In the genomic region with DNA sequence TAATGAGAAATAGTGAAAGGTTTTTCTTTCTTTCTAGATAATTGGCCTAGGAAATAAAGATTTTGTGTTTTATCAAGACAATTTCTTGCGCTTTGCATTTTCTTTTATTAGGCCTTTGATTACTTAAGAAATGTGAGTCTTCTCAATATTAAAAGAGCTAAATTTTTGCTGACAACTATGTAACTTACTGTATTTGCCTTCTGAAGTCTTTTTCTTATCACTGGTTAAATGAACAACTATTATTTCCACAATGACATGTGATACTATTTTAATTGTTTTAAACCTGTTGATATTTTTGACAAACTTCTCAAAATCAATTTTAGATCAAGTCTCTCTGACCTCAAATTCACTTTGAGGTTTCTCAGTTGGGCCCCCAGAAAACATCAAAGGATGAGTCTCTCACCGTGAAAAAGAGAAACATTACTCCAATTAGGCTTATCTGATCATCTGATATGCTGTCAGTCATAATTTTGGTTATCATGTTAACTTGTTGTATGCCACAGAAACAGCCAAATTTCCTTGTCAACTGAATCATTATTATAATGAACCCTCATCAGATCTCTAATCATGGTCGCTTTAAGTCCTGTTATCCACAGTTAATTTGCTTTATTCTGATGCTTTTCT, we compare ENCODE assay signal across 24 cellular contexts. TPM values are rescaled to one million over a fixed set of nuclear protein-coding genes. Genes with fewer than 3 reads are reported as not detected.
A peak's percentile ranks its signal among the peaks of the same experiment; 100 is the strongest.
DNase-seq lines count a peak whose midpoint lies in the region; ATAC-seq and TF ChIP-seq lines count a peak whose summit lies in the region.
"Had no signal": no experiment of that assay in that cellular context is flagged by ENCODE, and none has a peak within 500 bp of the region (broad histone marks: within the 10 kb centered on the region; RNA-seq: fewer than 3 reads in every experiment).

No MANE protein-coding gene starts in this region.

- peaks cover 3% of the 10 kb centered on the region for H3K36me3 Mint-ChIP-seq in activated CD4-positive, alpha-beta T cell treated with anti-CD3 and anti-CD28 coated beads for 36 hours (ENCODE audit: low read depth)
- peaks cover 25% of the 10 kb centered on the region for H3K36me3 Mint-ChIP-seq in activated naive CD8-positive, alpha-beta T cell treated with anti-CD3 and anti-CD28 coated beads, Interleukin-2, amount 10 ng/mL, durations not matched to agents 7 days and 5 days

- H3K9me3 Mint-ChIP-seq in activated CD4-positive, alpha-beta T cell treated with anti-CD3 and anti-CD28 coated beads for 36 hours (ENCODE audit: low read depth) = no peaks in the 10 kb centered on the region
- no peaks in the 10 kb centered on the region for H3K9me3 Mint-ChIP-seq in activated naive CD8-positive, alpha-beta T cell treated with anti-CD3 and anti-CD28 coated beads, Interleukin-2, amount 10 ng/mL, durations not matched to agents 7 days and 5 days
- H3K9me3 Mint-ChIP-seq: neural progenitor cell; stimulated activated naive B cell treated with anti-CD40 and anti-IgM and Interleukin-4, amounts not matched to agents 10 μg/mL and 1 μg/mL and 100 μg/mL, for 72 hours had no signal

- H3K36me3 ChIP-seq in OCI-LY3 (replicated peaks; ENCODE audit: low read depth, low read length) (peaks cover 23% of the 10 kb centered on the region), neutrophil (no peaks in the 10 kb centered on the region)
- H3K36me3 ChIP-seq: colonic mucosa, HAP-1, neural progenitor cell, transverse colon had no signal

- H3K4me3 Mint-ChIP-seq in activated CD4-positive, alpha-beta T cell treated with anti-CD3 and anti-CD28 coated beads for 36 hours = no peak overlapping the region
- H3K4me3 Mint-ChIP-seq in activated naive CD8-positive, alpha-beta T cell treated with anti-CD3 and anti-CD28 coated beads, Interleukin-2, amount 10 ng/mL, durations not matched to agents 7 days and 5 days = peak overlapping the region; percentile 70
- H3K4me3 Mint-ChIP-seq: neural progenitor cell; stimulated activated naive B cell treated with anti-CD40 and anti-IgM and Interleukin-4, amounts not matched to agents 10 μg/mL and 1 μg/mL and 100 μg/mL, for 72 hours had no signal

- H3K4me3 ChIP-seq in OCI-LY3 (ENCODE audit: low read length) (no peak overlapping the region), neutrophil (ENCODE audit: low read depth in 1 of 2, low read length in 1 of 2) (no peak overlapping the region)
- H3K4me3 ChIP-seq: colonic mucosa, HAP-1, neural progenitor cell, transverse colon had no signal

- H3K27me3 ChIP-seq in OCI-LY3 (ENCODE audit: low read depth, low read length) (no peaks in the 10 kb centered on the region), neutrophil (no peaks in the 10 kb centered on the region)
- H3K27me3 ChIP-seq: colonic mucosa, foreskin keratinocyte, neural progenitor cell, transverse colon had no signal

- CTCF ChIA-PET in activated CD4-positive, alpha-beta T cell treated with anti-CD3 and anti-CD28 coated beads for 36 hours (lab: Charles Lee) = interaction anchor here (1.0 to 2.0 kb wide), 5 partner anchors 12 to 50 kb away, joined by 3 to 5 read pairs (median 3); no protein-coding TSS in a partner anchor

- peaks cover 74% of the 10 kb centered on the region for H4K20me1 ChIP-seq in OCI-LY3 (ENCODE audit: insufficient read depth, low read length)

- H3K27me3 Mint-ChIP-seq in activated CD4-positive, alpha-beta T cell treated with anti-CD3 and anti-CD28 coated beads for 36 hours = no peaks in the 10 kb centered on the region
- H3K27me3 Mint-ChIP-seq in activated naive CD8-positive, alpha-beta T cell treated with anti-CD3 and anti-CD28 coated beads, Interleukin-2, amount 10 ng/mL, durations not matched to agents 7 days and 5 days = no peaks in the 10 kb centered on the region
- H3K27me3 Mint-ChIP-seq: stimulated activated naive B cell treated with anti-CD40 and anti-IgM and Interleukin-4, amounts not matched to agents 10 μg/mL and 1 μg/mL and 100 μg/mL, for 72 hours had no signal

- intact Hi-C loops in activated CD4-positive, alpha-beta T cell treated with anti-CD3 and anti-CD28 coated beads for 36 hours (cut with DNase I, micrococcal nuclease) = no loop called here

- H3K27ac Mint-ChIP-seq in activated CD4-positive, alpha-beta T cell treated with anti-CD3 and anti-CD28 coated beads for 36 hours = peak overlapping the region; percentile 40
- H3K27ac Mint-ChIP-seq in activated naive CD8-positive, alpha-beta T cell treated with anti-CD3 and anti-CD28 coated beads, Interleukin-2, amount 10 ng/mL, durations not matched to agents 7 days and 5 days = peak overlapping the region; percentile 21
- H3K27ac Mint-ChIP-seq: neural progenitor cell had no signal

- H3K27ac ChIP-seq in OCI-LY3 (ENCODE audit: low read length) (no peak overlapping the region), neutrophil (peak overlapping the region; percentile 64)
- H3K27ac ChIP-seq: colonic mucosa, foreskin keratinocyte, neural progenitor cell, transverse colon had no signal

- H2AFZ ChIP-seq in OCI-LY3 (ENCODE audit: low read depth, low read length) = no peak overlapping the region
- H2AFZ ChIP-seq: neural progenitor cell had no signal

- peaks cover 100% of the 10 kb centered on the region for H3K79me2 ChIP-seq in OCI-LY3 (ENCODE audit: low read length)

- H3K4me2 ChIP-seq in OCI-LY3 (ENCODE audit: low read length) = 0 out of 2 replicates have a peak overlapping the region, but pooled peaks have one; percentile 21
- H3K4me2 ChIP-seq: neural progenitor cell had no signal

- no peaks in the 10 kb centered on the region for H3K9me3 ChIP-seq in OCI-LY3 (ENCODE audit: insufficient read depth, low read length)
- H3K9me3 ChIP-seq in neutrophil = no peaks in the 10 kb centered on the region
- H3K9me3 ChIP-seq: colonic mucosa, transverse colon had no signal

- no peak for TF ChIP-seq CTCF in OCI-LY3 (IDR thresholded peaks at IDR 0.05; ENCODE audit: low read depth, low read length)
- no peak for TF ChIP-seq CTCF in neutrophil (IDR thresholded peaks at IDR 0.05)

- H3K4me1 ChIP-seq in OCI-LY3 (ENCODE audit: low read length) = peaks cover 46% of the 10 kb centered on the region
- H3K4me1 ChIP-seq in neutrophil (ENCODE audit: control insufficient read depth in 1 of 2, insufficient read depth in 1 of 2, low read depth in 1 of 2, low read length in 1 of 2) = peaks cover 0 to 18% of the 10 kb centered on the region in 2 experiments
- H3K4me1 ChIP-seq: colonic mucosa, foreskin keratinocyte had no signal

- peaks cover 86% of the 10 kb centered on the region for H3K4me1 Mint-ChIP-seq in activated CD4-positive, alpha-beta T cell treated with anti-CD3 and anti-CD28 coated beads for 36 hours
- H3K4me1 Mint-ChIP-seq in activated naive CD8-positive, alpha-beta T cell treated with anti-CD3 and anti-CD28 coated beads, Interleukin-2, amount 10 ng/mL, durations not matched to agents 7 days and 5 days = peaks cover 61% of the 10 kb centered on the region

- ATAC-seq in activated CD4-positive, alpha-beta T cell treated with anti-CD3 and anti-CD28 coated beads for 36 hours = no peak
- no peak for ATAC-seq in activated naive CD8-positive, alpha-beta T cell treated with anti-CD3 and anti-CD28 coated beads, Interleukin-2, amount 10 ng/mL, durations not matched to agents 7 days and 5 days (ENCODE audit: low read depth)
- no peak for ATAC-seq in GM19395 (IDR thresholded peaks at IDR 0.05; ENCODE audit: unreplicated experiment)
- ATAC-seq: foreskin keratinocyte; Right ventricle myocardium inferior; stimulated activated naive B cell treated with anti-CD40 and anti-IgM and Interleukin-4, amounts not matched to agents 10 μg/mL and 1 μg/mL and 100 μg/mL, for 72 hours had no signal

- no peak overlapping the region for H3K9ac ChIP-seq in OCI-LY3 (ENCODE audit: low read length)
- H3K9ac ChIP-seq: neural progenitor cell had no signal

- POLR2A ChIA-PET in activated CD4-positive, alpha-beta T cell treated with anti-CD3 and anti-CD28 coated beads for 36 hours (lab: Charles Lee) = interaction anchor here (0.7 kb wide), 1 partner anchor 33 kb away, joined by 3 read pairs; no protein-coding TSS in a partner anchor
- POLR2A ChIA-PET in activated naive CD8-positive, alpha-beta T cell treated with anti-CD3 and anti-CD28 coated beads, Interleukin-2, amount 10 ng/mL, durations not matched to agents 7 days and 5 days (lab: Charles Lee) = interaction anchor here (1.7 kb wide), 1 partner anchor 22 kb away, joined by 6 read pairs; no protein-coding TSS in a partner anchor

- DNase-seq in activated CD4-positive, alpha-beta T cell treated with anti-CD3 and anti-CD28 coated beads for 36 hours = no peak
- no peak for DNase-seq in activated CD4-positive, alpha-beta T cell treated with anti-CD3 and anti-CD28 coated beads for 4 hours
- no peak for DNase-seq in activated naive CD8-positive, alpha-beta T cell treated with anti-CD3 and anti-CD28 coated beads, Interleukin-2, amount 10 ng/mL, durations not matched to agents 7 days and 5 days
- DNase-seq in NCI-H1105 (lab: John Stamatoyannopoulos, UW) (no peak), KG1 (lab: John Stamatoyannopoulos, UW) (no peak)
- DNase-seq: 8988T; activated effector memory CD4-positive, alpha-beta T cell treated with anti-CD3 and anti-CD28 coated beads, Interleukin-2, amount 50 U/mL, for 16 hours; C1 segment of cervical spinal cord; colonic mucosa; DMS79; foreskin keratinocyte; hypothalamus; mesendoderm; NCI-H2029; NCI-H510A; stimulated activated CD4-positive, alpha-beta T cell treated with anti-CD3 and anti-CD28 coated beads, Interleukin-12 subunit alpha, Interleukin-12 subunit beta, amount 100 ng/mL, for 4 hours; stimulated activated naive B cell treated with anti-CD40 and anti-IgM and Interleukin-4, amounts not matched to agents 10 μg/mL and 1 μg/mL and 100 μg/mL, for 72 hours; transverse colon had no signal

RNA-seq across cellular contexts. Expression of gene RAPGEF1, which starts 48.8 kb away (rescaled TPM):
- total RNA-seq in activated CD4-positive, alpha-beta T cell treated with anti-CD3 and anti-CD28 coated beads for 36 hours = 100 to 1,000 TPM in 1 of 2 experiments, 10 to 100 TPM in 1; 86.7 to 108 TPM
- 100 to 1,000 TPM; 129 to 131 TPM for total RNA-seq in activated naive CD8-positive, alpha-beta T cell treated with anti-CD3 and anti-CD28 coated beads, Interleukin-2, amount 10 ng/mL, durations not matched to agents 7 days and 5 days
